ENCODE assay signal across 16 cellular contexts in the genomic region with DNA sequence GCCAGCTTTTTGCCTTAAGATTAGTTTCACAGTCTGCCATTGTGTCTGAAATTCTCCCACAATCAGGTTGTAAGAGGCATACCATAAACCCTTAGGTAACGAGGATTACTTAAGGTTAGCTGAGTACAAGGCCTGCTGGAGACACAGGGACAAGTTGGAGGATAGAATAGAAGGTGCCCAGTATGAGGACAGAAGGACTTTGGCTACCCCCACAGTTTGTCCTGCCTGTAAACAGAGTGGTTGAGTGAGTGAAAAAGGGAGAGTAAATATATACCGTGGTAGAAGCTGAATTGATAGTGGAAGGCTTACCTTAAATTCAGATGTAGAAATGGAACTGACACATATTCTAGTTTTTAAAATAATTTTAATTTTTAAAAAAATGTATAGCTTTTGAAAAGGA.
"Had no signal": no experiment of that assay in that cellular context is flagged by ENCODE, and none has a peak within 500 bp of the region (broad histone marks: within the 10 kb centered on the region; RNA-seq: fewer than 3 reads in every experiment).

No MANE protein-coding gene starts in this region.

- H3K9me3 ChIP-seq: body of pancreas, tibial artery, vagina had no signal

- H3K9me3 Mint-ChIP-seq: mesothelial cell of epicardium; neural crest cell; stimulated activated memory B cell treated with anti-CD40 and anti-IgM and Interleukin-4, amounts not matched to agents 10 μg/mL and 1 μg/mL and 100 μg/mL, for 72 hours; T-helper 1 cell treated with Interleukin-12 subunit alpha and Interleukin-12 subunit beta and Interleukin-4 antibody, amounts not matched to agents 30 μg/mL and 1 μg/mL, for 36 hours; WTC11 had no signal

- ATAC-seq: body of pancreas; foreskin keratinocyte; stimulated activated memory B cell treated with anti-CD40 and anti-IgM and Interleukin-4, amounts not matched to agents 10 μg/mL and 1 μg/mL and 100 μg/mL, for 72 hours; WTC11 had no signal

- H3K4me3 Mint-ChIP-seq: mesothelial cell of epicardium; neural crest cell; stimulated activated memory B cell treated with anti-CD40 and anti-IgM and Interleukin-4, amounts not matched to agents 10 μg/mL and 1 μg/mL and 100 μg/mL, for 72 hours; T-helper 1 cell treated with Interleukin-12 subunit alpha and Interleukin-12 subunit beta and Interleukin-4 antibody, amounts not matched to agents 30 μg/mL and 1 μg/mL, for 36 hours; WTC11 had no signal

- H3K4me1 ChIP-seq: vagina had no signal

- H3K27ac ChIP-seq: body of pancreas, foreskin keratinocyte, tibial artery, vagina had no signal

- H3K4me3 ChIP-seq: body of pancreas, tibial artery, vagina had no signal

- H3K27ac Mint-ChIP-seq: stimulated activated memory B cell treated with anti-CD40 and anti-IgM and Interleukin-4, amounts not matched to agents 10 μg/mL and 1 μg/mL and 100 μg/mL, for 72 hours; T-helper 1 cell treated with Interleukin-12 subunit alpha and Interleukin-12 subunit beta and Interleukin-4 antibody, amounts not matched to agents 30 μg/mL and 1 μg/mL, for 36 hours; WTC11 had no signal

- H3K27me3 ChIP-seq: body of pancreas, foreskin keratinocyte, tibial artery, vagina had no signal

- H3K27me3 Mint-ChIP-seq: stimulated activated memory B cell treated with anti-CD40 and anti-IgM and Interleukin-4, amounts not matched to agents 10 μg/mL and 1 μg/mL and 100 μg/mL, for 72 hours had no signal

- DNase-seq: activated CD4-positive, alpha-beta T cell treated with anti-CD3 and anti-CD28 coated beads for 48 hours; activated naive CD4-positive, alpha-beta T cell treated with anti-CD3 and anti-CD28 coated beads, Interleukin-2, amount 50 U/mL, for 16 hours; activated T-cell treated with anti-CD3 and anti-CD28 coated beads for 4 hours; amygdala; body of pancreas; cortex of kidney; effector CD4-positive, alpha-beta T cell; foreskin keratinocyte; stimulated activated CD4-positive, alpha-beta T cell treated with anti-CD3 and anti-CD28 coated beads, Interleukin-2, amount 100 ng/mL, for 24 hours; tibial artery had no signal
